Comparison of ENCODE assay signal across 7 cellular contexts in the genomic region with DNA sequence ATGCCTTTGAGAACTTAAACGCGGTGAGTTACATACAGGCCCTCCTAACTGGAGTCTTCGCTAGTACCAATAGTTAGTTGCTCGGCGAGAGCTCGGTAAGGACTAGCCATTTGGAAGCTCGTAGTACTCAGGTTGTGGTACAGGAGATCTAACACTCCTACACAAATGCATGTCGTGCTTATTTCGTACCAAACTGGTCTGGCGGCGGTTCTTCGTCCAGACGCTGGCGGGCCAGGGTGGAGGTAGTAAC. TPM values are rescaled to one million over a fixed set of nuclear protein-coding genes. Genes with fewer than 3 reads are reported as not detected.
A peak's percentile ranks its signal among the peaks of the same experiment; 100 is the strongest.
DNase-seq lines count a peak whose midpoint lies in the region; ATAC-seq and TF ChIP-seq lines count a peak whose summit lies in the region.

No MANE protein-coding gene starts in this region.

- TF ChIP-seq CTCF in RWPE2 (IDR thresholded peaks at IDR 0.05; ENCODE audit: poor library complexity, severe bottlenecking): no peak
- no peak for TF ChIP-seq CTCF in foreskin keratinocyte (conservative IDR thresholded peaks at IDR 0.05)
- no peak for TF ChIP-seq CTCF in retinal pigment epithelial cell (conservative IDR thresholded peaks at IDR 0.05; ENCODE audit: low read depth, low read length)

- H3K27me3 ChIP-seq in RWPE2 (ENCODE audit: insufficient read depth, poor library complexity, severe bottlenecking) (no peaks in the 10 kb centered on the region), foreskin keratinocyte (no peaks in the 10 kb centered on the region)

- H3K4me1 ChIP-seq in RWPE2 (ENCODE audit: insufficient read depth, poor library complexity, severe bottlenecking): peaks cover 23% of the 10 kb centered on the region
- H3K4me1 ChIP-seq in foreskin keratinocyte: peaks cover 33% of the 10 kb centered on the region

- no peaks in the 10 kb centered on the region for H3K9me3 ChIP-seq in RWPE2 (ENCODE audit: severe bottlenecking)

- H3K27ac ChIP-seq in RWPE2 (ENCODE audit: poor library complexity, severe bottlenecking): peak overlapping the region; percentile 84
- peak overlapping the region; percentile 92 for H3K27ac ChIP-seq in foreskin keratinocyte

- H3K4me3 ChIP-seq in RWPE2 (ENCODE audit: severe bottlenecking): peak overlapping the region; percentile 70
- peak overlapping the region; percentile 68 for H3K4me3 ChIP-seq in retinal pigment epithelial cell (ENCODE audit: low read length)

- ATAC-seq in GM21717 (IDR thresholded peaks at IDR 0.05; ENCODE audit: unreplicated experiment): peak; percentile 19
- ATAC-seq in RWPE2 (ENCODE audit: low read depth): no peak; the same call in 1 of the 3 replicates
- peak; percentile 44 for ATAC-seq in foreskin keratinocyte
- no peak for ATAC-seq in HG03521 (IDR thresholded peaks at IDR 0.05; ENCODE audit: unreplicated experiment)

- DNase-seq in RWPE2 (ENCODE audit: low spot score) (no peak), foreskin keratinocyte (no peak), retinal pigment epithelial cell (ENCODE audit: low read depth) (no peak), GM19240 (ENCODE audit: insufficient read length, low spot score) (no peak), SW480 (ENCODE audit: low spot score) (no peak)

- peaks cover 22% of the 10 kb centered on the region for H3K36me3 ChIP-seq in RWPE2 (ENCODE audit: low read depth)

RNA-seq across cellular contexts. Expression of a gene that starts 0.3 kb away (rescaled TPM):
- 30.1 and 34.1 TPM in 2 replicates for total RNA-seq in foreskin keratinocyte
- 15.1 and 15.8 TPM in 2 replicates for polyA plus RNA-seq in foreskin keratinocyte

Comparison
In these comparisons a context has a peak if more than half of its experiments do, and no peak if none do; other contexts are left out.
1. ATAC-seq: peak in GM21717 (single experiment) and foreskin keratinocyte (single experiment); none in RWPE2 (single experiment) and HG03521 (single experiment).